In the genomic region with DNA sequence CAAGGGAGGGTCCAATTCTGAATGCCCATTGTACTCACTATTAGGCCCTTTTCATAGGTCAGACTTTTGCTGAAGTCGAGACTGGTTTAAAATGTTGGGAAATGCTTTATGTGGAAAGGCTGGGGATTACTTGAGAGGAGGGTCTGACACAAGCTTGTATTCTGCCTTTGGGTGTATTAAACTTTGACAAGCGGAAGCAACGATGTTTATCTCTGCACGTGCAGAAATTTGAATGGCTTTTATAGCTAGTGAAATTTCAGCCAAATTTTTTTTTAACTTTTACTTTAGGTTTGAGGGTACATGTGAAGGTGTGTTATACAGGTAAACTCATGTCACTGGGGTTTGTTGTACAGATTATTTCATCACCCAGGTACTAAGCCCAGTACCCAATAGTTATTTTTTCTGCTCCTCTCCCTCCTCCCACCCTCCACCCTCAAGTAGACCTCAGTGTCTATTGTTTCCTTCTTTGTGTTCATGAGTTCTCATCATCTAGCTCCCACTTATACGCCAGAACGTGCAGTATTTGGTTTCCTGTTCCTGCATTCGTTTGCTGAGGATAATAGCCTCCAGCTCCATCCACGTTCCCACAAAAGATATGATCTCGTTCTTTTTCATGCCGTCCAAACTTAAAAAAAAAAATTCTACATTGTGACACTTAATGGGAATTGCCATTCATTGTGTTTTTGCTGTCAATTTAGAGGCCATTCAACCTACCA, we compare ENCODE assay signal across 15 cellular contexts.
"Had no signal": no experiment of that assay in that cellular context is flagged by ENCODE, and none has a peak within 500 bp of the region (broad histone marks: within the 10 kb centered on the region; RNA-seq: fewer than 3 reads in every experiment).

No MANE protein-coding gene starts in this region.

- H3K9me3 Mint-ChIP-seq: naive B cell; stimulated activated memory B cell treated with anti-CD40 and anti-IgM and Interleukin-4, amounts not matched to agents 10 μg/mL and 1 μg/mL and 100 μg/mL, for 72 hours had no signal

- DNase-seq: activated CD4-positive, alpha-beta T cell treated with anti-CD3 and anti-CD28 coated beads, Interleukin-2, amount 50 U/mL, for 48 hours; colonic mucosa; effector CD4-positive, alpha-beta T cell; naive B cell; nucleus accumbens; right lobe of liver; SIG-M5; trophoblast cell had no signal

- H3K4me3 Mint-ChIP-seq: naive B cell; stimulated activated memory B cell treated with anti-CD40 and anti-IgM and Interleukin-4, amounts not matched to agents 10 μg/mL and 1 μg/mL and 100 μg/mL, for 72 hours; T-helper 2 cell treated with Interferon-gamma antibody and Interleukin-4, amounts not matched to agents 5 μg/mL and 100 μg/mL, for 36 hours had no signal

- ATAC-seq: activated CD4-positive, CD25-positive, alpha-beta regulatory T cell treated with anti-CD3 and anti-CD28 coated beads, Interleukin-2, amount 50 U/mL, for 24 hours; gastroesophageal sphincter; stimulated activated memory B cell treated with anti-CD40 and anti-IgM and Interleukin-4, amounts not matched to agents 10 μg/mL and 1 μg/mL and 100 μg/mL, for 72 hours had no signal

- H3K27ac ChIP-seq: ascending aorta, cardiac muscle cell, colonic mucosa, gastroesophageal sphincter had no signal

- H3K27me3 Mint-ChIP-seq: naive B cell; stimulated activated memory B cell treated with anti-CD40 and anti-IgM and Interleukin-4, amounts not matched to agents 10 μg/mL and 1 μg/mL and 100 μg/mL, for 72 hours had no signal

- H3K27ac Mint-ChIP-seq: progenitor cell of endocrine pancreas; stimulated activated memory B cell treated with anti-CD40 and anti-IgM and Interleukin-4, amounts not matched to agents 10 μg/mL and 1 μg/mL and 100 μg/mL, for 72 hours had no signal
